8 cellular contexts compared by ENCODE assay signal in the genomic region with DNA sequence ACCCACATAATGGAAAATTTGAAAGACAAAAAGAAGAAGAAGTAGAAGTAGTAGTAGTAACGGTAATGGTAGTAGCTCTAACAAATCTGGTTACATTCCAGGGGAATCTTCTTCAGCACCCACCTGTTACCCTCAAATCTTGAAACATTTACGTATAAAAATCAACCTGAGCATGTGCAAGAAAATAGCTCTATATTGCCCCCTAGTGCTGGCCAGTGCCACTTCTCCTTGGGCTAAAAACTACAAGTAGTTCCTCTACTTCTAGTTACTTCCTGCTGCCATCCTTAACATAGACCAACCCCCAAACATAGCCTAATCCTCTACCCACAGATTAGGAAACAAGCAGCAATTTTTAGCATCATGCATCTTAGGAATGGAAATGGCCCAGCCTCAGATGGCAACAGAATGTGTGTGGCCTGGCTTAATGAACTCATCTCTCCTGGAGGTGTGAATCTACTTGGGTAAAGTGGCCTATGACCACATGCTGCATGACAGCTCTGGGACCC. TPM values are rescaled to one million over a fixed set of nuclear protein-coding genes. Genes with fewer than 3 reads are reported as not detected.
DNase-seq lines count a peak whose midpoint lies in the region; ATAC-seq, FAIRE-seq and TF ChIP-seq lines count a peak whose summit lies in the region.

No MANE protein-coding gene starts in this region.

- peaks cover 7% of the 10 kb centered on the region for H3K9me3 Mint-ChIP-seq in activated CD4-positive, alpha-beta memory T cell treated with anti-CD3 and anti-CD28 coated beads for 36 hours
- H3K9me3 Mint-ChIP-seq in activated CD8-positive, alpha-beta memory T cell treated with anti-CD3 and anti-CD28 coated beads, Interleukin-2, amount 10 ng/mL, durations not matched to agents 7 days and 5 days (ENCODE audit: low read depth): no peaks in the 10 kb centered on the region

- H3K36me3 ChIP-seq in prostate gland: no peaks in the 10 kb centered on the region

- no peak for TF ChIP-seq POLR2A in GM12891 (IDR thresholded peaks at IDR 0.05; ENCODE audit: low read depth, low read length)
- no peak for TF ChIP-seq POLR2A in prostate gland (IDR thresholded peaks at IDR 0.05)

- H3K9me3 ChIP-seq in prostate gland: no peaks in the 10 kb centered on the region

- peak overlapping the region; percentile 65 to 75 for H3K4me3 ChIP-seq in prostate gland

- intact Hi-C loops in activated CD4-positive, alpha-beta memory T cell treated with anti-CD3 and anti-CD28 coated beads for 36 hours (cut with micrococcal nuclease): no loop called here
- intact Hi-C loops in left cardiac atrium (cut with DNase I): loop anchor here in 1 of 2 donors (5.0 kb wide), 1 partner anchor 491 kb away; no protein-coding TSS in a partner anchor
- intact Hi-C loops in prostate gland (cut with DNase I): loop anchor here (5.0 to 10.0 kb wide), 2 partner anchors 676 to 1014 kb away; partner anchors contain the start of gene CTSO

- peaks cover 39% of the 10 kb centered on the region for H3K27me3 Mint-ChIP-seq in activated CD4-positive, alpha-beta memory T cell treated with anti-CD3 and anti-CD28 coated beads for 36 hours
- H3K27me3 Mint-ChIP-seq in activated CD8-positive, alpha-beta memory T cell treated with anti-CD3 and anti-CD28 coated beads, Interleukin-2, amount 10 ng/mL, durations not matched to agents 7 days and 5 days: peaks cover 44% of the 10 kb centered on the region

- ATAC-seq in HG02938 (IDR thresholded peaks at IDR 0.05; ENCODE audit: unreplicated experiment) (peak; percentile 72), left cardiac atrium (peak; percentile 28 to 60)
- no peak for ATAC-seq in activated CD8-positive, alpha-beta memory T cell treated with anti-CD3 and anti-CD28 coated beads, Interleukin-2, amount 10 ng/mL, durations not matched to agents 7 days and 5 days

- peak; percentile 50 for FAIRE-seq in GM12891 (lab: Jason Lieb, UNC)

- H3K27me3 ChIP-seq in prostate gland (replicated peaks; ENCODE audit: insufficient read depth): no peaks in the 10 kb centered on the region

- TF ChIP-seq CTCF in prostate gland (IDR thresholded peaks at IDR 0.05): peak; percentile 50 to 79 (median 72)

- CTCF ChIA-PET in activated CD4-positive, alpha-beta memory T cell treated with anti-CD3 and anti-CD28 coated beads for 36 hours (lab: Charles Lee): interaction anchor here (1.5 kb wide), 1 partner anchor 14 kb away, joined by 3 read pairs; no protein-coding TSS in a partner anchor
- CTCF ChIA-PET in activated CD8-positive, alpha-beta memory T cell treated with anti-CD3 and anti-CD28 coated beads, Interleukin-2, amount 10 ng/mL, durations not matched to agents 7 days and 5 days (lab: Charles Lee): no interaction called here

- H3K4me3 Mint-ChIP-seq in activated CD4-positive, alpha-beta memory T cell treated with anti-CD3 and anti-CD28 coated beads for 36 hours: no peak overlapping the region
- H3K4me3 Mint-ChIP-seq in activated CD8-positive, alpha-beta memory T cell treated with anti-CD3 and anti-CD28 coated beads, Interleukin-2, amount 10 ng/mL, durations not matched to agents 7 days and 5 days: no peak overlapping the region

- peak; percentile 69 for DNase-seq in AG08395 (ENCODE audit: low spot score)
- peak; percentile 20 for DNase-seq in GM12891 (ENCODE audit: insufficient read length, low spot score)
- peak; percentile 56 for DNase-seq in NCI-H2029 treated with DMSO at 0.1 percent for 48 hours (lab: John Stamatoyannopoulos, UW)
- peak; percentile 24 for DNase-seq in activated CD4-positive, alpha-beta memory T cell treated with anti-CD3 and anti-CD28 coated beads for 36 hours
- peak; percentile 51 for DNase-seq in left cardiac atrium
- DNase-seq in prostate gland (ENCODE audit: low spot score): peak; percentile 55
- no peak for DNase-seq in activated CD8-positive, alpha-beta memory T cell treated with anti-CD3 and anti-CD28 coated beads, Interleukin-2, amount 10 ng/mL, durations not matched to agents 7 days and 5 days

- peaks cover 8% of the 10 kb centered on the region for H3K4me1 Mint-ChIP-seq in activated CD4-positive, alpha-beta memory T cell treated with anti-CD3 and anti-CD28 coated beads for 36 hours (ENCODE audit: low read depth)
- peaks cover 5% of the 10 kb centered on the region for H3K4me1 Mint-ChIP-seq in activated CD8-positive, alpha-beta memory T cell treated with anti-CD3 and anti-CD28 coated beads, Interleukin-2, amount 10 ng/mL, durations not matched to agents 7 days and 5 days

- 18% methylated on average over 2 of the region's 2 CpGs for WGBS in prostate gland

- POLR2A ChIA-PET in activated CD4-positive, alpha-beta memory T cell treated with anti-CD3 and anti-CD28 coated beads for 36 hours (lab: Charles Lee): no interaction called here

- no peak overlapping the region for H3K27ac ChIP-seq in prostate gland

- H3K27ac Mint-ChIP-seq in activated CD4-positive, alpha-beta memory T cell treated with anti-CD3 and anti-CD28 coated beads for 36 hours: no peak overlapping the region
- no peak overlapping the region for H3K27ac Mint-ChIP-seq in activated CD8-positive, alpha-beta memory T cell treated with anti-CD3 and anti-CD28 coated beads, Interleukin-2, amount 10 ng/mL, durations not matched to agents 7 days and 5 days

- no peaks in the 10 kb centered on the region for H3K36me3 Mint-ChIP-seq in activated CD4-positive, alpha-beta memory T cell treated with anti-CD3 and anti-CD28 coated beads for 36 hours
- H3K36me3 Mint-ChIP-seq in activated CD8-positive, alpha-beta memory T cell treated with anti-CD3 and anti-CD28 coated beads, Interleukin-2, amount 10 ng/mL, durations not matched to agents 7 days and 5 days: no peaks in the 10 kb centered on the region

- no peaks in the 10 kb centered on the region for H3K4me1 ChIP-seq in prostate gland (replicated peaks)

TF ChIP-seq in GM12891, 5 proteins besides CTCF, POLR2A, EP300 and RAD21:
- TF ChIP-seq POLR2AphosphoS5 (IDR thresholded peaks at IDR 0.05; ENCODE audit: low read depth, low read length): no peak
- 0 out of 2 replicates have a peak, but pooled peaks have one; percentile 3 for TF ChIP-seq SPI1 (IDR thresholded peaks at IDR 0.05; ENCODE audit: low read depth, low read length)
- no peak for TF ChIP-seq TAF1 (IDR thresholded peaks at IDR 0.05; ENCODE audit: low read depth, low read length)
- no peak for TF ChIP-seq PAX5 (IDR thresholded peaks at IDR 0.05; ENCODE audit: insufficient read depth, low read length, severe bottlenecking)

RNA-seq across cellular contexts. Expression of gene PDGFC, which starts 3.1 kb away (rescaled TPM):
- not detected for polyA plus RNA-seq in GM12891 (2012; ENCODE audit: low read depth, missing spikeins)
- total RNA-seq in activated CD4-positive, alpha-beta memory T cell treated with anti-CD3 and anti-CD28 coated beads for 36 hours: not detected
- total RNA-seq in left cardiac atrium (10 to 100 TPM; 16.5 to 18.5 TPM), prostate gland (10 to 100 TPM; 18.6 to 36.8 TPM)
- total RNA-seq in activated CD8-positive, alpha-beta memory T cell treated with anti-CD3 and anti-CD28 coated beads, Interleukin-2, amount 10 ng/mL, durations not matched to agents 7 days and 5 days: not detected

Comparison
In these comparisons a context has a peak if more than half of its experiments do, and no peak if none do; other contexts are left out.
1. RNA of gene PDGFC, which starts 3.1 kb away (total RNA-seq): 18.6 to 36.8 TPM in prostate gland and 16.5 to 18.5 TPM in left cardiac atrium; not detected in activated CD4-positive, alpha-beta memory T cell treated with anti-CD3 and anti-CD28 coated beads for 36 hours and not detected in activated CD8-positive, alpha-beta memory T cell treated with anti-CD3 and anti-CD28 coated beads, Interleukin-2, amount 10 ng/mL, durations not matched to agents 7 days and 5 days; every median in the first group is over 10 times any median in the second.